8 cellular contexts compared by ENCODE assay signal in the genomic region with DNA sequence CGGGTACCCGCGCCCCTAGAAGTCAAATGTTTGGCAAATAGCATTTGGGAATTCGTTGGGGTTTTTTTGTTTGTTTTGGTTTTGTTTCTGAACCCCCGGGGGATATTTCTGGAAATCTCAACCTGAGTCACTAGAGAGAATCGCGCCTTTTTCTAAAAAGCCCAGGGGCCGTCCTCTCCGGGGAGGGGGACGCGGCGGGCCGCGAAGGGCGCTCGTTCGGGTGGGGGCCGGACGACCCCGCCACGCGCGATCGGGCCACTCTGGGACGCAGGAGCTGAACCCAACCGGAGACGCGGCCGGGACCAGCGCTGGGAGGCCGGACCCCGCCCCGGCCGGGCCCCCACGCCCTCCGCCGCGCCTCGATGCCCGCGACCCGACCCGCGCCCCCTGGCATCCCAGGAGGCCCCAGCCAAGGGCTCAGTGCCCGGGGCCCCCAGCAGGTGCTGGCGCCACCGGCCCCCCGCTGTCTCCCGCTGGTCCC. TPM values are rescaled to one million over a fixed set of nuclear protein-coding genes. Genes with fewer than 3 reads are reported as not detected.
DNase-seq lines count a peak whose midpoint lies in the region; ATAC-seq and FAIRE-seq lines count a peak whose summit lies in the region.

No MANE protein-coding gene starts in this region.

- H3K36me3 Mint-ChIP-seq in activated T-helper 2 cell treated with anti-CD3 and anti-CD28 coated beads, Interferon-gamma antibody, Interleukin-2, Interleukin-4, amounts not matched to agents 10 μg/mL and 5 μg/mL and 100 μg/mL, durations not matched to agents 14 hours and 24 hours and 36 hours (ENCODE audit: low read depth), result peaks cover 31% of the 10 kb centered on the region

- H3K4me3 ChIP-seq in skin epidermis, result peak overlapping the region; percentile 66 to 93 (median 80)

- H3K27me3 Mint-ChIP-seq in activated T-helper 2 cell treated with anti-CD3 and anti-CD28 coated beads, Interferon-gamma antibody, Interleukin-2, Interleukin-4, amounts not matched to agents 10 μg/mL and 5 μg/mL and 100 μg/mL, durations not matched to agents 14 hours and 24 hours and 36 hours (ENCODE audit: low read depth), result peaks cover 3% of the 10 kb centered on the region

- peaks cover 37% of the 10 kb centered on the region for H3K4me1 Mint-ChIP-seq in activated T-helper 2 cell treated with anti-CD3 and anti-CD28 coated beads, Interferon-gamma antibody, Interleukin-2, Interleukin-4, amounts not matched to agents 10 μg/mL and 5 μg/mL and 100 μg/mL, durations not matched to agents 14 hours and 24 hours and 36 hours (ENCODE audit: low read depth)

- H3K27ac ChIP-seq in skin epidermis, result peak overlapping the region; percentile 76 to 99 (median 94)

- peak overlapping the region; percentile 90 for H3K4me3 Mint-ChIP-seq in activated T-helper 2 cell treated with anti-CD3 and anti-CD28 coated beads, Interferon-gamma antibody, Interleukin-2, Interleukin-4, amounts not matched to agents 10 μg/mL and 5 μg/mL and 100 μg/mL, durations not matched to agents 14 hours and 24 hours and 36 hours (ENCODE audit: low read depth)

- no peak for FAIRE-seq in GM19239 (lab: Jason Lieb, UNC)

- ATAC-seq in GM18511 (IDR thresholded peaks at IDR 0.05; ENCODE audit: unreplicated experiment), result peak; percentile 31
- ATAC-seq in HG02884 (IDR thresholded peaks at IDR 0.05; ENCODE audit: unreplicated experiment), result peak; percentile 7
- ATAC-seq in left ventricle myocardium superior, result peak; percentile 29

- peak overlapping the region; percentile 89 for H3K27ac Mint-ChIP-seq in activated T-helper 2 cell treated with anti-CD3 and anti-CD28 coated beads, Interferon-gamma antibody, Interleukin-2, Interleukin-4, amounts not matched to agents 10 μg/mL and 5 μg/mL and 100 μg/mL, durations not matched to agents 14 hours and 24 hours and 36 hours

- intact Hi-C loops in activated T-helper 2 cell treated with anti-CD3 and anti-CD28 coated beads, Interferon-gamma antibody, Interleukin-2, Interleukin-4, amounts not matched to agents 10 μg/mL and 5 μg/mL and 100 μg/mL, durations not matched to agents 14 hours and 24 hours and 36 hours (cut with micrococcal nuclease), result loop anchor here (2.0 to 10.0 kb wide), 3 partner anchors 32 to 712 kb away; a partner anchor contains a TSS
- intact Hi-C loops in left ventricle myocardium superior (cut with micrococcal nuclease), result no loop called here

- peak; percentile 14 for DNase-seq in activated T-helper 2 cell treated with anti-CD3 and anti-CD28 coated beads, Interferon-gamma antibody, Interleukin-2, Interleukin-4, amounts not matched to agents 10 μg/mL and 5 μg/mL and 100 μg/mL, durations not matched to agents 14 hours and 24 hours and 36 hours (ENCODE audit: low spot score)
- DNase-seq in left ventricle myocardium superior (no peak), DMS114 treated with DMSO at 0.1 percent for 48 hours (lab: John Stamatoyannopoulos, UW; ENCODE audit: unreplicated experiment) (no peak), GM19239 (ENCODE audit: insufficient read length, low spot score) (no peak), GM19240 (ENCODE audit: insufficient read length, low spot score) (no peak)

- H3K9me3 Mint-ChIP-seq in activated T-helper 2 cell treated with anti-CD3 and anti-CD28 coated beads, Interferon-gamma antibody, Interleukin-2, Interleukin-4, amounts not matched to agents 10 μg/mL and 5 μg/mL and 100 μg/mL, durations not matched to agents 14 hours and 24 hours and 36 hours, result no peaks in the 10 kb centered on the region

RNA-seq across cellular contexts. Expression of a gene that starts 0.3 kb away (rescaled TPM):
- 121 and 135 TPM in 2 replicates for total RNA-seq in activated T-helper 2 cell treated with anti-CD3 and anti-CD28 coated beads, Interferon-gamma antibody, Interleukin-2, Interleukin-4, amounts not matched to agents 10 μg/mL and 5 μg/mL and 100 μg/mL, durations not matched to agents 14 hours and 24 hours and 36 hours
- 70.8 TPM for total RNA-seq in left ventricle myocardium superior
